ENCODE assay signal across 38 cellular contexts in genomic region chr3:139499536-139499935, GRCh38. TPM values are rescaled to one million over a fixed set of nuclear protein-coding genes. Genes with fewer than 3 reads are reported as not detected.
"Had no signal": no experiment of that assay in that cellular context is flagged by ENCODE, and none has a peak within 500 bp of the region (broad histone marks: within the 10 kb centered on the region; RNA-seq: fewer than 3 reads in every experiment).

No MANE protein-coding gene starts in this region.

- H3K36me3 ChIP-seq: MG63 had no signal

- H3K4me3 ChIP-seq: MG63 had no signal

- DNase-seq: Karpas-422, Kasumi-1, MG63, MM.1S, MV-4-11, NCI-H1048, NCI-H1092, NCI-H1092 treated with DMSO at 0.1 percent for 48 hours, NCI-H1105, NCI-H1105 treated with DMSO at 0.1 percent for 48 hours, NCI-H1417, NCI-H1417 treated with DMSO at 0.1 percent for 48 hours, NCI-H1436, NCI-H1436 treated with DMSO at 0.1 percent for 48 hours, NCI-H146, NCI-H1694, NCI-H1694 treated with DMSO at 0.1 percent for 48 hours, NCI-H187, NCI-H187 treated with DMSO at 0.1 percent for 48 hours, NCI-H1930, NCI-H2029, NCI-H2029 treated with DMSO at 0.1 percent for 48 hours, NCI-H2081, NCI-H2081 treated with DMSO at 0.1 percent for 48 hours, NCI-H2107, NCI-H2171, NCI-H2171 treated with DMSO at 0.1 percent for 48 hours, NCI-H2227 treated with DMSO at 0.1 percent for 48 hours, NCI-H226, NCI-H345, NCI-H446, NCI-H446 treated with DMSO at 0.1 percent for 48 hours, NCI-H510A, NCI-H510A treated with DMSO at 0.1 percent for 48 hours had no signal

RNA-seq across cellular contexts. Expression of gene RBP2, which starts 23.2 kb away (rescaled TPM):
- total RNA-seq: LHCN-M2, M059J, MCF 10A, NCI-H460 had no signal

RNA-seq across cellular contexts. Expression of gene RBP1, which starts 40.0 kb away (rescaled TPM):
- total RNA-seq: LHCN-M2, MCF 10A, NCI-H460 had no signal
